In genomic region chr4:54229631-54230478, GRCh38 we compare ENCODE assay signal across 9 cellular contexts. TPM values are rescaled to one million over a fixed set of nuclear protein-coding genes. Genes with fewer than 3 reads are reported as not detected.
DNase-seq lines count a peak whose midpoint lies in the region; ATAC-seq and TF ChIP-seq lines count a peak whose summit lies in the region.
"Had no signal": no experiment of that assay in that cellular context is flagged by ENCODE, and none has a peak within 500 bp of the region (broad histone marks: within the 10 kb centered on the region; RNA-seq: fewer than 3 reads in every experiment).

No MANE protein-coding gene starts in this region.

- H3K4me3 ChIP-seq in ACC112 (ENCODE audit: low read depth, low read length) (peak overlapping the region; percentile 91), HFF-Myc (replicated peaks; ENCODE audit: low read depth, low read length) (peak overlapping the region; percentile 85), esophagus (ENCODE audit: low read depth in 1 of 2, low read length in 2 of 2) (peak overlapping the region; percentile 61 to 63), muscle layer of colon (ENCODE audit: low read depth in 1 of 2, low read length in 2 of 2) (peak overlapping the region; percentile 15 to 50)

- DNase-seq in HFF-Myc (ENCODE audit: extremely low read depth, low read depth), result no peak
- no peak for DNase-seq in NCI-H82 (lab: John Stamatoyannopoulos, UW)
- DNase-seq in activated CD4-positive, CD25-positive, alpha-beta regulatory T cell treated with anti-CD3 and anti-CD28 coated beads, Interleukin-2, amount 50 U/mL, for 72 hours, result no peak

- no peaks in the 10 kb centered on the region for H3K36me3 ChIP-seq in ACC112 (ENCODE audit: insufficient read depth, low read length)
- H3K36me3 ChIP-seq in esophagus (ENCODE audit: control insufficient read depth in 2 of 2, insufficient read depth in 2 of 2, low read length in 1 of 2), result no peaks in the 10 kb centered on the region
- H3K36me3 ChIP-seq in muscle layer of colon (ENCODE audit: insufficient read depth, low read length), result no peaks in the 10 kb centered on the region

- no peaks in the 10 kb centered on the region for H3K27me3 ChIP-seq in ACC112 (ENCODE audit: insufficient read depth, low read length)
- peaks cover 0 to 10% of the 10 kb centered on the region in 2 donors for H3K27me3 ChIP-seq in esophagus (ENCODE audit: control insufficient read depth in 1 of 2, insufficient read depth in 2 of 2, low read length in 2 of 2)
- H3K27me3 ChIP-seq in muscle layer of colon (ENCODE audit: control insufficient read depth in 1 of 2, insufficient read depth in 2 of 2, low read length in 2 of 2), result peaks cover 67 to 87% of the 10 kb centered on the region in 2 donors

- H3K9me3 ChIP-seq in esophagus (ENCODE audit: control insufficient read depth in 2 of 2, insufficient read depth in 1 of 2, low read depth in 1 of 2, low read length in 1 of 2) (no peaks in the 10 kb centered on the region), muscle layer of colon (ENCODE audit: low read length) (no peaks in the 10 kb centered on the region)

- 3% methylated on average over 51 to 63 of the region's 63 CpGs for whole genome bisulfite sequencing in esophagus, 2 donors

- no peak for TF ChIP-seq CTCF in HFF-Myc (IDR thresholded peaks at IDR 0.05; ENCODE audit: low read depth, low read length, missing control alignments)

- H3K27ac ChIP-seq in ACC112 (ENCODE audit: low read depth, low read length) (peak overlapping the region; percentile 78), esophagus (ENCODE audit: low read depth in 2 of 2, low read length in 1 of 2) (peak overlapping the region; percentile 83 to 85), muscle layer of colon (ENCODE audit: low read depth, low read length) (peak overlapping the region; percentile 48)

- peak overlapping the region; percentile 4 for H2AFZ ChIP-seq in ACC112 (ENCODE audit: low read length, unreplicated experiment)

- H3K79me2 ChIP-seq in ACC112 (ENCODE audit: control insufficient read depth, insufficient read depth, low read length, unreplicated experiment), result peaks cover 49% of the 10 kb centered on the region

- H3K9ac ChIP-seq in muscle layer of colon (ENCODE audit: low read length), result peak overlapping the region; percentile 9

- ATAC-seq in GM18868 (IDR thresholded peaks at IDR 0.05; ENCODE audit: unreplicated experiment) (no peak), GM18909 (IDR thresholded peaks at IDR 0.05; ENCODE audit: poor library complexity, unreplicated experiment) (no peak)
- ATAC-seq: activated T-helper 17 cell treated with anti-CD3 and anti-CD28 coated beads, Interleukin-2, amount 50 U/mL, for 72 hours had no signal

- H3K4me1 ChIP-seq in ACC112 (ENCODE audit: control insufficient read depth, insufficient read depth, low read length, unreplicated experiment), result peaks cover 11% of the 10 kb centered on the region
- peaks cover 12 to 17% of the 10 kb centered on the region in 2 donors for H3K4me1 ChIP-seq in esophagus (ENCODE audit: control insufficient read depth in 2 of 2, insufficient read depth in 2 of 2, low read length in 1 of 2)
- peaks cover 39% of the 10 kb centered on the region for H3K4me1 ChIP-seq in muscle layer of colon (ENCODE audit: insufficient read depth, low read length)

RNA-seq across cellular contexts. Expression of gene PDGFRA, which starts 0.8 kb away (rescaled TPM):
- polyA plus RNA-seq in esophagus, result 1 to 10 TPM; 3.9 to 7.4 TPM

Comparison
In these comparisons a context has a peak if more than half of its experiments do, and no peak if none do; other contexts are left out.
1. H3K4me3 ChIP-seq: peak in every context shown above with its lines; median percentile 91 in ACC112; 85 in HFF-Myc; 62 in esophagus; 32 in muscle layer of colon.